9 cellular contexts compared by ENCODE assay signal in the genomic region with DNA sequence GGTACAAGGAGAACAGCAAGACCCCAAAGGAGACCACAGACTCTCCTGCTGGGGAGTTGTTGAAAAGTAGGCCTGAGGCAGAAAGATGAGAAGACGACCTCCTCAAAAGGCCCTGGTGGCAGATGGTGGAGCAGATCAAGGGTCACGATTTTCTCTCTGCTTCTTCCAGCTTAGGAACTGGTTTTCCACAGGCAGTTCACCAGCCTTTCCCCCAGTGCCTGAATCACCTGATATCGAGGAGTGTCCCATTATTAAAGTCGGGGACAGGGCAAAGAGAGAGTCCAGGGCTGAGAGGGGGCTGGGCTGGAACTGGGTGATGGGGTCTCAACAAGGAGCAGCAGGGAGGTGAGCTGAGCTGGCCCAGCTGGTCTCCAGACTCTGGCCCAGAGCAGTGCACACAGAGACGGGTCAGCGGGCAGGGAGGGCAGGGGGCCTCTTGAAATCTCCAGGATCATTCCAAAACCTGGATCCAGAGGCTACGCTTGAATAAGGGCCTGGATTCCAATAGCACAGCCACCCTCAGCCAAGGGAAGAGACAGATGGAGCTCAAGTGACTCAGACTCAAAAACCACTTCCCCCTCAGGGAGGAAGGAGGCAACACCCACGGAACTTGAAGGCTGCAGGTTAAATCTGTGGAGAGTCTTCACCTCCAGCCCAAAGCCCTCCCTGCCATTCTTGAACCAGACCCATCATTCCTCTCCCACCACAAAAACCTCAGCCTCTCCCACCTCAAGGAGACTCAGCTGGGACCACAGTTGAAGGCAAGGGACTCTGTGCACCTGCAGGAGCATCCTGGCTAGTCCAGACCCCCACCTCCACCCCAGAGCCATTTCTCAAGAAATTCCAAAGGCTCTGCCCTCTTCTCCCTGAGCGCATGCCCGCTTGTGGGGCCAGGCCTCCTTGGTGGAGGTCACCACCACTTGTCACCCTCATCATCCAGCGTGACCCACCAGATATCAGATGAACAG. TPM values are rescaled to one million over a fixed set of nuclear protein-coding genes. Genes with fewer than 3 reads are reported as not detected.
DNase-seq lines count a peak whose midpoint lies in the region; ATAC-seq and TF ChIP-seq lines count a peak whose summit lies in the region.
"Had no signal": no experiment of that assay in that cellular context is flagged by ENCODE, and none has a peak within 500 bp of the region (broad histone marks: within the 10 kb centered on the region; RNA-seq: fewer than 3 reads in every experiment).

A gene with protein sequence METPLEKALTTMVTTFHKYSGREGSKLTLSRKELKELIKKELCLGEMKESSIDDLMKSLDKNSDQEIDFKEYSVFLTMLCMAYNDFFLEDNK (minus strand): TSS at position 541 of the 968 bp plus-strand sequence. CDS start 743 bp downstream, outside the sequence.

- H3K9me3 Mint-ChIP-seq in CD4-positive, alpha-beta memory T cell = no peaks in the 10 kb centered on the region
- no peaks in the 10 kb centered on the region for H3K9me3 Mint-ChIP-seq in activated T-helper 1 cell treated with anti-CD3 and anti-CD28 coated beads, Interleukin-12 subunit alpha, Interleukin-12 subunit beta, Interleukin-2, Interleukin-4 antibody, amounts not matched to agents 30 ng/mL and 10 ng/mL and 1 ng/mL, durations not matched to agents 14 hours and 24 hours and 36 hours

- no peak for TF ChIP-seq POLR2A in upper lobe of left lung (IDR thresholded peaks at IDR 0.05)

- ATAC-seq in upper lobe of left lung (ENCODE audit: low FRiP score in 2 of 2) (peak in 1 of 2 donors; percentile 2), GM19035 (IDR thresholded peaks at IDR 0.05; ENCODE audit: unreplicated experiment) (no peak), GM18861 (IDR thresholded peaks at IDR 0.05; ENCODE audit: unreplicated experiment) (no peak)

- CTCF ChIA-PET in CD4-positive, alpha-beta memory T cell (lab: Charles Lee; ENCODE audit: partially characterized antibody) = interaction anchor here (0.6 to 9.6 kb wide), 7 partner anchors 7 to 916 kb away, joined by 3 to 213 read pairs (median 10); a partner anchor contains a TSS

- H3K27me3 Mint-ChIP-seq in CD4-positive, alpha-beta memory T cell = no peaks in the 10 kb centered on the region
- H3K27me3 Mint-ChIP-seq in activated T-helper 1 cell treated with anti-CD3 and anti-CD28 coated beads, Interleukin-12 subunit alpha, Interleukin-12 subunit beta, Interleukin-2, Interleukin-4 antibody, amounts not matched to agents 30 ng/mL and 10 ng/mL and 1 ng/mL, durations not matched to agents 14 hours and 24 hours and 36 hours (ENCODE audit: insufficient read depth) = no peaks in the 10 kb centered on the region

- H3K27ac Mint-ChIP-seq in CD4-positive, alpha-beta memory T cell = peak within 1 kb of the TSS; percentile 86 to 97 (median 93)
- peak within 1 kb of the TSS; percentile 79 for H3K27ac Mint-ChIP-seq in activated T-helper 1 cell treated with anti-CD3 and anti-CD28 coated beads, Interleukin-12 subunit alpha, Interleukin-12 subunit beta, Interleukin-2, Interleukin-4 antibody, amounts not matched to agents 30 ng/mL and 10 ng/mL and 1 ng/mL, durations not matched to agents 14 hours and 24 hours and 36 hours

- no peaks in the 10 kb centered on the region for H3K9me3 ChIP-seq in CD4-positive, alpha-beta memory T cell (ENCODE audit: control insufficient read depth in 1 of 2, low read length in 2 of 2)
- no peaks in the 10 kb centered on the region for H3K9me3 ChIP-seq in upper lobe of left lung

- 71 to 79% methylated on average over 11 of the region's 11 CpGs for WGBS in upper lobe of left lung, 2 donors

- H3K27me3 ChIP-seq in CD4-positive, alpha-beta memory T cell (ENCODE audit: insufficient read depth, low read length) = no peaks in the 10 kb centered on the region
- no peaks in the 10 kb centered on the region for H3K27me3 ChIP-seq in upper lobe of left lung

- TF ChIP-seq EP300 in upper lobe of left lung (IDR thresholded peaks at IDR 0.05) = no peak

- H3K4me1 ChIP-seq in CD4-positive, alpha-beta memory T cell (ENCODE audit: insufficient read depth, low read length) = peaks cover 77% of the 10 kb centered on the region
- peaks cover 59 to 71% (median 64%) of the 10 kb centered on the region in 4 donors for H3K4me1 ChIP-seq in upper lobe of left lung

- intact Hi-C loops in CD4-positive, alpha-beta memory T cell (cut with micrococcal nuclease) = no loop called here
- intact Hi-C loops in activated T-helper 1 cell treated with anti-CD3 and anti-CD28 coated beads, Interleukin-12 subunit alpha, Interleukin-12 subunit beta, Interleukin-2, Interleukin-4 antibody, amounts not matched to agents 30 ng/mL and 10 ng/mL and 1 ng/mL, durations not matched to agents 14 hours and 24 hours and 36 hours (cut with micrococcal nuclease) = loop anchor here (10.0 kb wide), 1 partner anchor 424 kb away; a partner anchor contains a TSS

- POLR2A ChIA-PET in CD4-positive, alpha-beta memory T cell (lab: Charles Lee; ENCODE audit: partially characterized antibody) = interaction anchor here (0.5 to 9.7 kb wide), 15 partner anchors 6 to 450 kb away, joined by 3 to 631 read pairs (median 6); a partner anchor contains a TSS

- no peak for TF ChIP-seq CTCF in upper lobe of left lung (IDR thresholded peaks at IDR 0.05)

- H3K4me3 ChIP-seq in CD4-positive, alpha-beta memory T cell (ENCODE audit: low read length in 2 of 2) = peak within 1 kb of the TSS; percentile 12 to 40
- H3K4me3 ChIP-seq in upper lobe of left lung = no peak within 1 kb of the TSS

- H3K36me3 Mint-ChIP-seq in CD4-positive, alpha-beta memory T cell = peaks cover 26 to 45% of the 10 kb centered on the region in 2 donors
- peaks cover 29% of the 10 kb centered on the region for H3K36me3 Mint-ChIP-seq in activated T-helper 1 cell treated with anti-CD3 and anti-CD28 coated beads, Interleukin-12 subunit alpha, Interleukin-12 subunit beta, Interleukin-2, Interleukin-4 antibody, amounts not matched to agents 30 ng/mL and 10 ng/mL and 1 ng/mL, durations not matched to agents 14 hours and 24 hours and 36 hours (ENCODE audit: low read depth)

- peak; percentile 45 to 80 (median 62) for DNase-seq in CD4-positive, alpha-beta memory T cell
- DNase-seq in NCI-H69 (lab: John Stamatoyannopoulos, UW) (peak; percentile 57), left kidney (ENCODE audit: low read depth, low spot score) (peak; percentile 82), upper lobe of left lung (no peak), NCI-H2107 treated with DMSO at 0.1 percent for 48 hours (lab: John Stamatoyannopoulos, UW; ENCODE audit: unreplicated experiment) (no peak)
- peak; percentile 58 for DNase-seq in activated T-helper 1 cell treated with anti-CD3 and anti-CD28 coated beads, Interleukin-12 subunit alpha, Interleukin-12 subunit beta, Interleukin-2, Interleukin-4 antibody, amounts not matched to agents 30 ng/mL and 10 ng/mL and 1 ng/mL, durations not matched to agents 14 hours and 24 hours and 36 hours (ENCODE audit: low spot score)

- H3K27ac ChIP-seq in CD4-positive, alpha-beta memory T cell (ENCODE audit: low read depth, low read length) = peak within 1 kb of the TSS; percentile 74
- H3K27ac ChIP-seq in upper lobe of left lung = peak within 1 kb of the TSS; percentile 57 to 88 (median 78)

- H3K4me3 Mint-ChIP-seq in CD4-positive, alpha-beta memory T cell = peak within 1 kb of the TSS; percentile 73 to 97 (median 80)
- peak within 1 kb of the TSS; percentile 72 for H3K4me3 Mint-ChIP-seq in activated T-helper 1 cell treated with anti-CD3 and anti-CD28 coated beads, Interleukin-12 subunit alpha, Interleukin-12 subunit beta, Interleukin-2, Interleukin-4 antibody, amounts not matched to agents 30 ng/mL and 10 ng/mL and 1 ng/mL, durations not matched to agents 14 hours and 24 hours and 36 hours

- H3K4me1 Mint-ChIP-seq in CD4-positive, alpha-beta memory T cell = peaks cover 62 to 94% (median 79%) of the 10 kb centered on the region in 4 donors
- peaks cover 76% of the 10 kb centered on the region for H3K4me1 Mint-ChIP-seq in activated T-helper 1 cell treated with anti-CD3 and anti-CD28 coated beads, Interleukin-12 subunit alpha, Interleukin-12 subunit beta, Interleukin-2, Interleukin-4 antibody, amounts not matched to agents 30 ng/mL and 10 ng/mL and 1 ng/mL, durations not matched to agents 14 hours and 24 hours and 36 hours (ENCODE audit: low read depth)

- H3K36me3 ChIP-seq in CD4-positive, alpha-beta memory T cell (ENCODE audit: insufficient read depth, low read length) = peaks cover 20% of the 10 kb centered on the region
- peaks cover 0 to 16% (median 2%) of the 10 kb centered on the region in 4 donors for H3K36me3 ChIP-seq in upper lobe of left lung

RNA-seq across cellular contexts. Expression of the gene that starts here (rescaled TPM):
- 1 to 10 TPM in 1 of 2 experiments, under 1 TPM in 1; 0.93 to 1.8 TPM for total RNA-seq in CD4-positive, alpha-beta memory T cell
- polyA plus RNA-seq in CD4-positive, alpha-beta memory T cell = 1 to 10 TPM in 1 of 2 donors, not detected in 1; 1.5 TPM
- total RNA-seq in activated T-helper 1 cell treated with anti-CD3 and anti-CD28 coated beads, Interleukin-12 subunit alpha, Interleukin-12 subunit beta, Interleukin-2, Interleukin-4 antibody, amounts not matched to agents 30 ng/mL and 10 ng/mL and 1 ng/mL, durations not matched to agents 14 hours and 24 hours and 36 hours = 1.3 and 1.6 TPM in 2 replicates
- not detected for total RNA-seq in upper lobe of left lung
- total RNA-seq: pulmonary artery endothelial cell had no signal

Comparison
In these comparisons a context has a peak if more than half of its experiments do, and no peak if none do; other contexts are left out.
1. DNase-seq: peak in CD4-positive, alpha-beta memory T cell (5 of 5), NCI-H69 (single experiment), activated T-helper 1 cell treated with anti-CD3 and anti-CD28 coated beads, Interleukin-12 subunit alpha, Interleukin-12 subunit beta, Interleukin-2, Interleukin-4 antibody, amounts not matched to agents 30 ng/mL and 10 ng/mL and 1 ng/mL, durations not matched to agents 14 hours and 24 hours and 36 hours (single experiment) and left kidney (single experiment); none in upper lobe of left lung (0 of 2) and NCI-H2107 treated with DMSO at 0.1 percent for 48 hours (single experiment).
2. H3K4me3 ChIP-seq: peak in CD4-positive, alpha-beta memory T cell (2 of 2); none in upper lobe of left lung (0 of 4).